ENCODE assay signal across 10 cellular contexts in genomic region chr10:123021517-123021916, GRCh38. TPM values are rescaled to one million over a fixed set of nuclear protein-coding genes. Genes with fewer than 3 reads are reported as not detected.
A peak's percentile ranks its signal among the peaks of the same experiment; 100 is the strongest.
DNase-seq lines count a peak whose midpoint lies in the region; TF ChIP-seq lines count a peak whose summit lies in the region.
"Had no signal": no experiment of that assay in that cellular context is flagged by ENCODE, and none has a peak within 500 bp of the region (broad histone marks: within the 10 kb centered on the region; RNA-seq: fewer than 3 reads in every experiment).

No MANE protein-coding gene starts in this region.

- H4K20me1 ChIP-seq in GM23248 (ENCODE audit: insufficient read depth): no peaks in the 10 kb centered on the region

- H3K36me3 Mint-ChIP-seq in activated T-helper 2 cell treated with anti-CD3 and anti-CD28 coated beads, Interferon-gamma antibody, Interleukin-2, Interleukin-4, amounts not matched to agents 10 μg/mL and 5 μg/mL and 100 μg/mL, durations not matched to agents 14 hours and 24 hours and 36 hours (ENCODE audit: low read depth): no peaks in the 10 kb centered on the region

- H3K4me3 Mint-ChIP-seq in activated T-helper 2 cell treated with anti-CD3 and anti-CD28 coated beads, Interferon-gamma antibody, Interleukin-2, Interleukin-4, amounts not matched to agents 10 μg/mL and 5 μg/mL and 100 μg/mL, durations not matched to agents 14 hours and 24 hours and 36 hours (ENCODE audit: low read depth): no peak overlapping the region

- H3K27ac ChIP-seq in GM23248: no peak overlapping the region
- H3K27ac ChIP-seq in Peyer's patch: no peak overlapping the region
- H3K27ac ChIP-seq: lower lobe of right lung had no signal

- H3K4me1 ChIP-seq in GM23248 (ENCODE audit: insufficient read depth) (no peaks in the 10 kb centered on the region), Peyer's patch (no peaks in the 10 kb centered on the region)

- in situ Hi-C loops in GM23248 (cut with MboI): no loop called here

- DNase-seq in AG09309 (ENCODE audit: low read depth) (no peak), GM23248 (peak; percentile 32), Peyer's patch (no peak), fibroblast of pulmonary artery (ENCODE audit: low read depth) (peak; percentile 21), NCI-H2029 (lab: John Stamatoyannopoulos, UW) (no peak), hippocampal formation (lab: John Stamatoyannopoulos, UW) (no peak), COLO829 (ENCODE audit: low spot score) (no peak)
- DNase-seq in activated T-helper 2 cell treated with anti-CD3 and anti-CD28 coated beads, Interferon-gamma antibody, Interleukin-2, Interleukin-4, amounts not matched to agents 10 μg/mL and 5 μg/mL and 100 μg/mL, durations not matched to agents 14 hours and 24 hours and 36 hours (ENCODE audit: low spot score): no peak
- DNase-seq: lower lobe of right lung, NCI-H524 had no signal

- WGBS in GM23248 (ENCODE audit: low coverage in 1 of 2, low lambda C conversion rate in 2 of 2, missing lambda C conversion rate in 2 of 2), 2 experiments: 72 to 74% methylated on average over 3 of the region's 3 CpGs

- H3K79me2 ChIP-seq in GM23248 (ENCODE audit: insufficient read depth): no peaks in the 10 kb centered on the region

- TF ChIP-seq POLR2A in Peyer's patch (IDR thresholded peaks at IDR 0.05): no peak

- H3K36me3 ChIP-seq in GM23248 (ENCODE audit: low read depth) (no peaks in the 10 kb centered on the region), Peyer's patch (no peaks in the 10 kb centered on the region)
- H3K36me3 ChIP-seq: lower lobe of right lung had no signal

- H3K27me3 ChIP-seq in GM23248 (replicated peaks; ENCODE audit: insufficient read depth) (no peaks in the 10 kb centered on the region), Peyer's patch (no peaks in the 10 kb centered on the region)

- no peaks in the 10 kb centered on the region for H3K9me3 Mint-ChIP-seq in activated T-helper 2 cell treated with anti-CD3 and anti-CD28 coated beads, Interferon-gamma antibody, Interleukin-2, Interleukin-4, amounts not matched to agents 10 μg/mL and 5 μg/mL and 100 μg/mL, durations not matched to agents 14 hours and 24 hours and 36 hours

- H3K27me3 Mint-ChIP-seq in activated T-helper 2 cell treated with anti-CD3 and anti-CD28 coated beads, Interferon-gamma antibody, Interleukin-2, Interleukin-4, amounts not matched to agents 10 μg/mL and 5 μg/mL and 100 μg/mL, durations not matched to agents 14 hours and 24 hours and 36 hours (ENCODE audit: low read depth): no peaks in the 10 kb centered on the region

- H3F3A ChIP-seq in GM23248 (ENCODE audit: insufficient read depth): no peaks in the 10 kb centered on the region

- H3K27ac Mint-ChIP-seq in activated T-helper 2 cell treated with anti-CD3 and anti-CD28 coated beads, Interferon-gamma antibody, Interleukin-2, Interleukin-4, amounts not matched to agents 10 μg/mL and 5 μg/mL and 100 μg/mL, durations not matched to agents 14 hours and 24 hours and 36 hours: no peak overlapping the region

- no peaks in the 10 kb centered on the region for H3K9me2 ChIP-seq in GM23248 (ENCODE audit: insufficient read depth)

- no peak overlapping the region for H3K9ac ChIP-seq in GM23248

- H2AFZ ChIP-seq in GM23248: no peak overlapping the region

- no peak overlapping the region for H3K4me3 ChIP-seq in AG09309 (ENCODE audit: control insufficient read depth, low read depth, low read length)
- H3K4me3 ChIP-seq in GM23248: no peak overlapping the region
- no peak overlapping the region for H3K4me3 ChIP-seq in Peyer's patch
- no peak overlapping the region for H3K4me3 ChIP-seq in fibroblast of pulmonary artery (replicated peaks; ENCODE audit: low read depth, low read length)
- H3K4me3 ChIP-seq: lower lobe of right lung had no signal

- TF ChIP-seq CTCF in AG09309 (IDR thresholded peaks at IDR 0.05; ENCODE audit: control insufficient read depth, insufficient read depth, low read depth, low read length, missing control alignments) (peak; percentile 29), Peyer's patch (IDR thresholded peaks at IDR 0.05) (peak in 4 of 6 experiments; percentile 11 to 28 (median 12)), fibroblast of pulmonary artery (IDR thresholded peaks at IDR 0.05; ENCODE audit: low read length, missing control alignments) (peak; percentile 56)

- no peak overlapping the region for H3K4me2 ChIP-seq in GM23248 (ENCODE audit: unreplicated experiment)

- peaks cover 4% of the 10 kb centered on the region for H3K4me1 Mint-ChIP-seq in activated T-helper 2 cell treated with anti-CD3 and anti-CD28 coated beads, Interferon-gamma antibody, Interleukin-2, Interleukin-4, amounts not matched to agents 10 μg/mL and 5 μg/mL and 100 μg/mL, durations not matched to agents 14 hours and 24 hours and 36 hours (ENCODE audit: low read depth)

- H3K9me3 ChIP-seq in GM23248 (ENCODE audit: low read depth) (no peaks in the 10 kb centered on the region), Peyer's patch (no peaks in the 10 kb centered on the region)
- H3K9me3 ChIP-seq: lower lobe of right lung had no signal

- intact Hi-C loops in activated T-helper 2 cell treated with anti-CD3 and anti-CD28 coated beads, Interferon-gamma antibody, Interleukin-2, Interleukin-4, amounts not matched to agents 10 μg/mL and 5 μg/mL and 100 μg/mL, durations not matched to agents 14 hours and 24 hours and 36 hours (cut with micrococcal nuclease): no loop called here

RNA-seq across cellular contexts. Expression of gene ACADSB, which starts 12.7 kb away (rescaled TPM):
- 3.7 and 3.9 TPM in 2 replicates for total RNA-seq in GM23248 (2014; rRNA removed; shearing (Covaris generic))
- 8.2 and 10.5 TPM in 2 replicates for polyA plus RNA-seq in GM23248 (2016; fragmentation: Nextera tagmentation; extraction: Ambion mirVana)
- 10 to 100 TPM in 2 of 4 donors, 1 to 10 TPM in 2; 9.1 to 14.2 (median 10.2) TPM for total RNA-seq in Peyer's patch
- 21.4 and 23.3 TPM in 2 replicates for total RNA-seq in activated T-helper 2 cell treated with anti-CD3 and anti-CD28 coated beads, Interferon-gamma antibody, Interleukin-2, Interleukin-4, amounts not matched to agents 10 μg/mL and 5 μg/mL and 100 μg/mL, durations not matched to agents 14 hours and 24 hours and 36 hours

RNA-seq across cellular contexts. Expression of gene IKZF5, which starts 12.9 kb away (rescaled TPM):
- total RNA-seq in GM23248 (2014; rRNA removed; shearing (Covaris generic)): 2.7 and 4.2 TPM in 2 replicates
- polyA plus RNA-seq in GM23248 (2016; fragmentation: Nextera tagmentation; extraction: Ambion mirVana): 9.0 and 10.1 TPM in 2 replicates
- total RNA-seq in Peyer's patch: 1 to 10 TPM; 7.4 to 9.5 (median 8.1) TPM
- total RNA-seq in activated T-helper 2 cell treated with anti-CD3 and anti-CD28 coated beads, Interferon-gamma antibody, Interleukin-2, Interleukin-4, amounts not matched to agents 10 μg/mL and 5 μg/mL and 100 μg/mL, durations not matched to agents 14 hours and 24 hours and 36 hours: 15.0 and 16.1 TPM in 2 replicates

RNA-seq across cellular contexts. Expression of gene PSTK, which starts 41.3 kb away (rescaled TPM):
- total RNA-seq in GM23248 (2014; rRNA removed; shearing (Covaris generic)): 1.4 and 4.9 TPM in 2 replicates
- polyA plus RNA-seq in GM23248 (2016; fragmentation: Nextera tagmentation; extraction: Ambion mirVana): 7.0 and 7.1 TPM in 2 replicates
- 1 to 10 TPM in 3 of 4 donors, not detected in 1; 1.2 to 3.6 (median 3.5) TPM for total RNA-seq in Peyer's patch
- total RNA-seq in activated T-helper 2 cell treated with anti-CD3 and anti-CD28 coated beads, Interferon-gamma antibody, Interleukin-2, Interleukin-4, amounts not matched to agents 10 μg/mL and 5 μg/mL and 100 μg/mL, durations not matched to agents 14 hours and 24 hours and 36 hours: 3.4 TPM in 2 replicates

Comparison
In these comparisons a context has a peak if more than half of its experiments do, and no peak if none do; other contexts are left out.
1. DNase-seq: peak in GM23248 (single experiment) and fibroblast of pulmonary artery (single experiment); none in AG09309 (single experiment), Peyer's patch (0 of 3), NCI-H2029 (single experiment), activated T-helper 2 cell treated with anti-CD3 and anti-CD28 coated beads, Interferon-gamma antibody, Interleukin-2, Interleukin-4, amounts not matched to agents 10 μg/mL and 5 μg/mL and 100 μg/mL, durations not matched to agents 14 hours and 24 hours and 36 hours (single experiment), hippocampal formation (0 of 2) and COLO829 (single experiment).
2. Peak in every context shown above with its lines, with median percentiles within 50 percentile points of each other: CTCF ChIP-seq.